8 cellular contexts compared by ENCODE assay signal in genomic region chr5:137498736-137499505, GRCh38.
DNase-seq lines count a peak whose midpoint lies in the region; TF ChIP-seq lines count a peak whose summit lies in the region.

TSS of gene SPOCK1 (minus strand) at chr5:137499326.

- DNase-seq in GM04504 (ENCODE audit: low read depth) = peak; percentile 63
- peak; percentile 78 for DNase-seq in GOT3 (lab: John Stamatoyannopoulos, UW)
- DNase-seq in LoVo (ENCODE audit: low spot score) = peak; percentile 79
- DNase-seq in T follicular helper cell (ENCODE audit: low read depth) = peak; percentile 31
- DNase-seq in astrocyte of the hippocampus (ENCODE audit: low read depth, low spot score) = peak; percentile 95
- DNase-seq in hippocampal formation (lab: John Stamatoyannopoulos, UW) = peak; percentile 71 to 73
- no peak for DNase-seq in retinal pigment epithelial cell (ENCODE audit: low read depth)
- no peak for DNase-seq in cerebellar nuclear complex (lab: John Stamatoyannopoulos, UW)

- peak; percentile 46 for TF ChIP-seq CTCF in retinal pigment epithelial cell (conservative IDR thresholded peaks at IDR 0.05; ENCODE audit: low read depth, low read length)

- peak within 1 kb of the TSS; percentile 70 for H3K4me3 ChIP-seq in retinal pigment epithelial cell (ENCODE audit: low read length)

Comparison
In these comparisons a context has a peak if more than half of its experiments do, and no peak if none do; other contexts are left out.
1. DNase-seq: peak in GM04504 (single experiment), GOT3 (single experiment), LoVo (single experiment), T follicular helper cell (single experiment), astrocyte of the hippocampus (single experiment) and hippocampal formation (2 of 2); none in retinal pigment epithelial cell (single experiment) and cerebellar nuclear complex (0 of 2).